In the genomic region with DNA sequence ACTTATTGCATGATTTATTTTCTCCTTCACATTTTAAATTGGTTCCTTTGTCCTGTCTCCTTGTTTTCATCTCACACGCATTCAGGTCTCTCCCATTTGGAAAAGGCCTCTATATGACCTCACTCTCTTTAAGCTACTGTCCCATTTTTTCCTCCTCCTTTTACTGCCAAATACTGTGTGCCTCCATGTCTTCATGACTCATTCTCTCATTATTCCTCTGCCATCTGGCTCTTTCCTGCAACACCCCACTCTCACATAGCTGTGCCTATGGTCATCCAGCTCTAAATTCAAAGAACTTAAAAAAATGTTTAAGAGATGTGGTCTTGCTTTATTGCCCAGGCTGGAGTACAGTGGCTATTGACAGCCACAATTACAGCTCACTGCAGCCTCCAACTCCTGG, we compare ENCODE assay signal across 14 cellular contexts. TPM values are rescaled to one million over a fixed set of nuclear protein-coding genes. Genes with fewer than 3 reads are reported as not detected.
DNase-seq lines count a peak whose midpoint lies in the region; ATAC-seq, FAIRE-seq and TF ChIP-seq lines count a peak whose summit lies in the region.
"Had no signal": no experiment of that assay in that cellular context is flagged by ENCODE, and none has a peak within 500 bp of the region (broad histone marks: within the 10 kb centered on the region; RNA-seq: fewer than 3 reads in every experiment).

No MANE protein-coding gene starts in this region.

- H3K27me3 ChIP-seq in MM.1S (replicated peaks; ENCODE audit: insufficient read depth, low read length), result no peaks in the 10 kb centered on the region
- H3K27me3 ChIP-seq: esophagus muscularis mucosa, tibial nerve had no signal

- no peak for TF ChIP-seq CTCF in RWPE1 (conservative IDR thresholded peaks at IDR 0.05; ENCODE audit: low read depth)
- TF ChIP-seq CTCF in kidney (IDR thresholded peaks at IDR 0.05; ENCODE audit: borderline replicate concordance, extremely low read depth, insufficient read depth), result no peak
- no peak for TF ChIP-seq CTCF in MM.1S (IDR thresholded peaks at IDR 0.05; ENCODE audit: low read length)

- no peaks in the 10 kb centered on the region for H3K4me1 ChIP-seq in kidney (ENCODE audit: control insufficient read depth in 1 of 2, insufficient read depth in 1 of 2, low read depth in 1 of 2, low read length in 2 of 2)
- H3K4me1 ChIP-seq in MM.1S (ENCODE audit: low read length), result no peaks in the 10 kb centered on the region

- POLR2A ChIA-PET in RWPE1 (lab: Yijun Ruan, JAX; ENCODE audit: low non-redundant PET), result interaction anchor here (0.5 to 0.6 kb wide), 2 partner anchors 9 to 66 kb away, joined by 5 to 7 read pairs; no protein-coding TSS in a partner anchor

- no peaks in the 10 kb centered on the region for H4K20me1 ChIP-seq in MM.1S (ENCODE audit: insufficient read depth, low read length)

- no peaks in the 10 kb centered on the region for H3F3A ChIP-seq in MM.1S (ENCODE audit: insufficient read depth, low read length)

- no peak overlapping the region for H2AFZ ChIP-seq in MM.1S (ENCODE audit: low read length)

- H3K27ac ChIP-seq in RWPE1, result no peak overlapping the region
- no peak overlapping the region for H3K27ac ChIP-seq in kidney (ENCODE audit: low read depth in 2 of 2, low read length in 2 of 2)
- H3K27ac ChIP-seq in MM.1S (ENCODE audit: low read length), result no peak overlapping the region
- H3K27ac ChIP-seq: esophagus muscularis mucosa, tibial nerve had no signal

- peak; percentile 23 for ATAC-seq in esophagus mucosa
- ATAC-seq in HG03342 (IDR thresholded peaks at IDR 0.05; ENCODE audit: unreplicated experiment), result no peak
- ATAC-seq in GM19328 (IDR thresholded peaks at IDR 0.05; ENCODE audit: unreplicated experiment), result no peak
- ATAC-seq: activated CD8-positive, alpha-beta T cell treated with anti-CD3 and anti-CD28 coated beads for 36 hours had no signal

- DNase-seq in GM04504 (ENCODE audit: low read depth) (peak; percentile 84), RWPE1 (ENCODE audit: low spot score) (peak; percentile 52), renal cortical epithelial cell (ENCODE audit: low read depth) (peak; percentile 82), kidney (no peak), MM.1S (no peak)
- DNase-seq: activated CD8-positive, alpha-beta T cell treated with anti-CD3 and anti-CD28 coated beads for 36 hours; DND-41; NCI-H748 treated with DMSO at 0.1 percent for 48 hours had no signal

- H3K9ac ChIP-seq in kidney (ENCODE audit: low read length in 2 of 2) (no peak overlapping the region), MM.1S (ENCODE audit: low read length) (no peak overlapping the region)

- H3K9me3 ChIP-seq in kidney (ENCODE audit: control insufficient read depth in 1 of 2, low read length in 2 of 2), result no peaks in the 10 kb centered on the region
- no peaks in the 10 kb centered on the region for H3K9me3 ChIP-seq in MM.1S (replicated peaks; ENCODE audit: insufficient read depth, low read length)
- H3K9me3 ChIP-seq: esophagus muscularis mucosa, tibial nerve had no signal

- H3K4me3 ChIP-seq in kidney (ENCODE audit: low read length in 2 of 2) (no peak overlapping the region), MM.1S (ENCODE audit: low read length) (no peak overlapping the region)
- H3K4me3 ChIP-seq: esophagus muscularis mucosa, lung, tibial nerve had no signal

- H3K36me3 ChIP-seq in kidney (ENCODE audit: control insufficient read depth in 1 of 2, insufficient read depth in 2 of 2, low read length in 2 of 2), result no peaks in the 10 kb centered on the region
- no peaks in the 10 kb centered on the region for H3K36me3 ChIP-seq in MM.1S (replicated peaks; ENCODE audit: insufficient read depth, low read length)
- H3K36me3 ChIP-seq: esophagus muscularis mucosa, tibial nerve had no signal

- FAIRE-seq in kidney (lab: Jason Lieb, UNC), result no peak

- no peaks in the 10 kb centered on the region for H3K9me2 ChIP-seq in MM.1S (replicated peaks; ENCODE audit: insufficient read depth, low read length)

- H3K4me2 ChIP-seq in MM.1S (ENCODE audit: low read depth, low read length), result no peak overlapping the region

- intact Hi-C loops in kidney (cut with DNase I), result no loop called here

- CTCF ChIA-PET in RWPE1 (lab: Yijun Ruan, JAX), result interaction anchor here (0.7 kb wide), 1 partner anchor 21 kb away, joined by 5 read pairs; no protein-coding TSS in a partner anchor

- H3K79me2 ChIP-seq in MM.1S (ENCODE audit: low read length), result no peaks in the 10 kb centered on the region

RNA-seq across cellular contexts. Expression of gene TYRO3, which starts 48.0 kb away (rescaled TPM):
- total RNA-seq in esophagus mucosa, result 13.4 TPM
- 6.1 and 11.3 TPM in 2 replicates for total RNA-seq in renal cortical epithelial cell
- 2.5 TPM for total RNA-seq in kidney
- polyA plus RNA-seq in kidney (ENCODE audit: insufficient read depth, low read depth, low replicate concordance), result 46.5 TPM

RNA-seq across cellular contexts. Expression of gene MGA, which starts 53.2 kb away (rescaled TPM):
- total RNA-seq in esophagus mucosa, result 18.2 TPM
- total RNA-seq in renal cortical epithelial cell, result 21.7 and 74.0 TPM in 2 replicates
- 40.1 TPM for total RNA-seq in kidney
- polyA plus RNA-seq in kidney (ENCODE audit: insufficient read depth, low read depth, low replicate concordance), result 1.9 TPM

Comparison
In these comparisons a context has a peak if more than half of its experiments do, and no peak if none do; other contexts are left out.
1. DNase-seq: peak in GM04504 (single experiment), RWPE1 (single experiment) and renal cortical epithelial cell (single experiment); none in kidney (single experiment) and MM.1S (single experiment).